In the genomic region with DNA sequence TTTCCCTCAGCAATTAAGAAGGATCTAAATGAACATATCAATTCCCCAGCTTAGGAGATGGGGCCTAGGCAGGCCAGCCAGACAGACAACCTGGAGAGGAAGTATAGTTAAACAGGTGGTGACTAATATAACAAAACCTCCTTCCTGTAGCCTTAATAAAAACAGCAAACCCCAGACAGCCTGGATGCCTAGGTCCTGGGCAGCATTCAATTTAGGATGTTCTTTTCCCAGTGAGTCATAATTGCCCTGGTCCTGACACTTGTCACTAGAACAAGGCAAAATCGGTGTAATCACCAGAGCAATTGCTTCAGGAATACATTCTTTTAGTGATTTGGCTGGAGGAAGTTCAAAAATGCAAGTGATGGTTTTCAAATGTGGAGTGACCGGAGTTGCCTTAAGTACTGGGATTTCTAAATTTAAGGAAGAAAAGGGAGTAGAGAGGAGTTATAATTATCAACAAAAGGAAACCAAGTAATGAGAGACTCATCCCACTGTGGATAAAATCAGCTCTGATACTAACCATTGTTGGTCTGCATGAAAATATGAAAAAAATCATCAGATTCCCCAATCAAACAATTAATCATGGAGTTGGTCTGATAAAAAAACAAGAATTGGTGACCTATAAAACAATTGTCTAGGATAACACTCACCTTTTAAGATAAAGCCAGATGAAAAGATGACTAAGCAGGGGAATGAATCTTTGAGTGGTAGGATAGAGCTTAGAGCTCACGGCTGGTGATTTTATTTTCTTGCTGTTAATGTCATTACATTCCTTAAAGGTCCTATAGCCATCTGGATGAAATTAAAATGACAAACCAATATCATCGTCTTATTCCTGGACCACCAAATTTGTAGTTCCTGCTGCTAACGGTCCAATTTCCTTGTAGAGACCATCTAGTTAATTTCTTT, we compare ENCODE assay signal across 14 cellular contexts. TPM values are rescaled to one million over a fixed set of nuclear protein-coding genes. Genes with fewer than 3 reads are reported as not detected.
DNase-seq lines count a peak whose midpoint lies in the region; ATAC-seq, FAIRE-seq and TF ChIP-seq lines count a peak whose summit lies in the region.
"Had no signal": no experiment of that assay in that cellular context is flagged by ENCODE, and none has a peak within 500 bp of the region (broad histone marks: within the 10 kb centered on the region; RNA-seq: fewer than 3 reads in every experiment).

No MANE protein-coding gene starts in this region.

- no peak for TF ChIP-seq CTCF in RWPE2 (IDR thresholded peaks at IDR 0.05; ENCODE audit: poor library complexity, severe bottlenecking)

- peak overlapping the region; percentile 89 for H3K27ac ChIP-seq in RWPE2 (ENCODE audit: poor library complexity, severe bottlenecking)
- H3K27ac ChIP-seq: gastrocnemius medialis, transverse colon had no signal

- H3K4me1 ChIP-seq in RWPE2 (ENCODE audit: insufficient read depth, poor library complexity, severe bottlenecking) (peaks cover 26% of the 10 kb centered on the region), skeletal muscle satellite cell (ENCODE audit: control insufficient read depth, insufficient read depth, low read length) (peaks cover 12% of the 10 kb centered on the region)
- H3K4me1 ChIP-seq: gastrocnemius medialis, transverse colon had no signal

- H3K36me3 ChIP-seq in RWPE2 (ENCODE audit: low read depth) (no peaks in the 10 kb centered on the region), skeletal muscle satellite cell (ENCODE audit: insufficient read depth, low read length) (no peaks in the 10 kb centered on the region)
- H3K36me3 ChIP-seq: gastrocnemius medialis, transverse colon had no signal

- FAIRE-seq in H54 (lab: Jason Lieb, UNC) (peak; percentile 96), frontal cortex (lab: Jason Lieb, UNC) (no peak)

- TF ChIP-seq POLR2A in H54 (IDR thresholded peaks at IDR 0.05; ENCODE audit: low read depth, low read length): no peak

- peak overlapping the region; percentile 50 for H3K4me2 ChIP-seq in skeletal muscle satellite cell (ENCODE audit: low read length)

- H3K27me3 ChIP-seq in RWPE2 (ENCODE audit: insufficient read depth, poor library complexity, severe bottlenecking): no peaks in the 10 kb centered on the region
- H3K27me3 ChIP-seq in skeletal muscle satellite cell (ENCODE audit: control insufficient read depth, insufficient read depth, low read length): no peaks in the 10 kb centered on the region
- H3K27me3 ChIP-seq: gastrocnemius medialis, transverse colon had no signal

- H3K4me3 ChIP-seq in RWPE2 (ENCODE audit: severe bottlenecking) (no peak overlapping the region), skeletal muscle satellite cell (ENCODE audit: low read length) (no peak overlapping the region)
- H3K4me3 ChIP-seq: gastrocnemius medialis, lung, transverse colon had no signal

- ATAC-seq in RWPE2 (ENCODE audit: low read depth) (peak; percentile 98), HG03354 (IDR thresholded peaks at IDR 0.05; ENCODE audit: poor library complexity, severe bottlenecking, unreplicated experiment) (no peak), Right ventricle myocardium superior (ENCODE audit: poor library complexity) (no peak)
- ATAC-seq: gastrocnemius medialis, T-helper 17 cell had no signal

- H3K9ac ChIP-seq in skeletal muscle satellite cell (ENCODE audit: low read depth, low read length): peak overlapping the region; percentile 18

- peak; percentile 30 for DNase-seq in H54 (ENCODE audit: insufficient read length, low spot score)
- DNase-seq in RWPE2 (ENCODE audit: low spot score): no peak
- DNase-seq in fibroblast of peridontal ligament (ENCODE audit: extremely low read depth): peak; percentile 65
- no peak for DNase-seq in Right ventricle myocardium superior
- no peak for DNase-seq in frontal cortex (ENCODE audit: low spot score in 2 of 2)
- DNase-seq in effector CD4-positive, alpha-beta T cell: no peak
- DNase-seq: amniotic stem cell, DND-41, gastrocnemius medialis, T-helper 17 cell, transverse colon had no signal

- H3K9me3 ChIP-seq in RWPE2 (ENCODE audit: severe bottlenecking) (no peaks in the 10 kb centered on the region), skeletal muscle satellite cell (replicated peaks; ENCODE audit: low read length) (no peaks in the 10 kb centered on the region)
- H3K9me3 ChIP-seq: gastrocnemius medialis, transverse colon had no signal

- intact Hi-C loops in Right ventricle myocardium superior (cut with DNase I): no loop called here

RNA-seq across cellular contexts. Expression of a gene that starts 39.0 kb away (rescaled TPM):
- total RNA-seq in skeletal muscle satellite cell (2012; rRNA removed): 243 and 297 TPM in 2 replicates
- total RNA-seq in Right ventricle myocardium superior (63.4 TPM), frontal cortex (119 TPM)

Comparison
In these comparisons a context has a peak if more than half of its experiments do, and no peak if none do; other contexts are left out.
1. DNase-seq: peak in H54 (single experiment) and fibroblast of peridontal ligament (single experiment); none in RWPE2 (single experiment), Right ventricle myocardium superior (single experiment), frontal cortex (0 of 2) and effector CD4-positive, alpha-beta T cell (single experiment).